In genomic region chr1:84365225-84366221, GRCh38 we compare ENCODE assay signal across 1 cellular context.
TF ChIP-seq lines count a peak whose summit lies in the region.

No MANE protein-coding gene starts in this region.

TF ChIP-seq in SK-N-SH, 30 proteins besides CTCF, POLR2A, EP300 and RAD21 (continued from another document):
- TF ChIP-seq REST (IDR thresholded peaks at IDR 0.05; ENCODE audit: low read depth, low read length) (no peak), CHD2 (IDR thresholded peaks at IDR 0.05; ENCODE audit: low read length, partially characterized antibody) (no peak), YY1 (IDR thresholded peaks at IDR 0.05; ENCODE audit: low read depth) (no peak), PBX3 (IDR thresholded peaks at IDR 0.05) (peak; percentile 67), RFX5 (IDR thresholded peaks at IDR 0.05; ENCODE audit: low read length) (no peak), MXI1 (IDR thresholded peaks at IDR 0.05; ENCODE audit: low read depth, low read length) (no peak), SIN3A (IDR thresholded peaks at IDR 0.05; ENCODE audit: borderline replicate concordance, low read depth, low read length) (0 out of 2 replicates have a peak, but pooled peaks have one; percentile 11), JUND (IDR thresholded peaks at IDR 0.05) (peak; percentile 99), TEAD4 (IDR thresholded peaks at IDR 0.05; ENCODE audit: borderline replicate concordance, insufficient read depth) (peak; percentile 83), MEF2A (IDR thresholded peaks at IDR 0.05; ENCODE audit: borderline replicate concordance, low read depth) (peak; percentile 80), TCF12 (IDR thresholded peaks at IDR 0.05) (peak; percentile 90), GATA2 (CRISPR knock-in tag; IDR thresholded peaks at IDR 0.05) (no peak), RCOR1 (IDR thresholded peaks at IDR 0.05; ENCODE audit: low read length) (no peak), SMC3 (IDR thresholded peaks at IDR 0.05; ENCODE audit: low read depth, low read length) (no peak), NRF1 (IDR thresholded peaks at IDR 0.05; ENCODE audit: low read depth, low read length) (no peak), USF2 (IDR thresholded peaks at IDR 0.05; ENCODE audit: borderline replicate concordance, low read depth, low read length) (no peak)
